In genomic region chr14:97634786-97635185, GRCh38 we compare ENCODE assay signal across 10 cellular contexts.
DNase-seq lines count a peak whose midpoint lies in the region; ATAC-seq, FAIRE-seq and TF ChIP-seq lines count a peak whose summit lies in the region.
"Had no signal": no experiment of that assay in that cellular context is flagged by ENCODE, and none has a peak within 500 bp of the region (broad histone marks: within the 10 kb centered on the region; RNA-seq: fewer than 3 reads in every experiment).

No MANE protein-coding gene starts in this region.

- peak overlapping the region; percentile 66 for H3K27ac Mint-ChIP-seq in activated CD8-positive, alpha-beta memory T cell treated with anti-CD3 and anti-CD28 coated beads, Interleukin-2, amount 10 ng/mL, durations not matched to agents 7 days and 5 days
- peak overlapping the region; percentile 49 for H3K27ac Mint-ChIP-seq in activated T-helper 1 cell treated with anti-CD3 and anti-CD28 coated beads, Interleukin-12 subunit alpha, Interleukin-12 subunit beta, Interleukin-2, Interleukin-4 antibody, amounts not matched to agents 30 ng/mL and 10 ng/mL and 1 ng/mL, durations not matched to agents 14 hours and 24 hours and 36 hours

- H3K9me3 Mint-ChIP-seq in activated CD8-positive, alpha-beta memory T cell treated with anti-CD3 and anti-CD28 coated beads, Interleukin-2, amount 10 ng/mL, durations not matched to agents 7 days and 5 days (ENCODE audit: low read depth): no peaks in the 10 kb centered on the region
- H3K9me3 Mint-ChIP-seq in activated T-helper 1 cell treated with anti-CD3 and anti-CD28 coated beads, Interleukin-12 subunit alpha, Interleukin-12 subunit beta, Interleukin-2, Interleukin-4 antibody, amounts not matched to agents 30 ng/mL and 10 ng/mL and 1 ng/mL, durations not matched to agents 14 hours and 24 hours and 36 hours: no peaks in the 10 kb centered on the region

- FAIRE-seq in pancreas (lab: Jason Lieb, UNC): no peak

- 46% methylated on average over 14 of the region's 14 CpGs for WGBS in thymus
- 23 to 24% methylated on average over 14 of the region's 14 CpGs for WGBS in pancreas, 2 donors

- peaks cover 47% of the 10 kb centered on the region for H3K4me1 Mint-ChIP-seq in activated CD8-positive, alpha-beta memory T cell treated with anti-CD3 and anti-CD28 coated beads, Interleukin-2, amount 10 ng/mL, durations not matched to agents 7 days and 5 days
- peaks cover 53% of the 10 kb centered on the region for H3K4me1 Mint-ChIP-seq in activated T-helper 1 cell treated with anti-CD3 and anti-CD28 coated beads, Interleukin-12 subunit alpha, Interleukin-12 subunit beta, Interleukin-2, Interleukin-4 antibody, amounts not matched to agents 30 ng/mL and 10 ng/mL and 1 ng/mL, durations not matched to agents 14 hours and 24 hours and 36 hours (ENCODE audit: low read depth)

- peaks cover 20% of the 10 kb centered on the region for H3K4me1 ChIP-seq in thymus (ENCODE audit: control insufficient read depth, insufficient read depth, low read length)
- no peaks in the 10 kb centered on the region for H3K4me1 ChIP-seq in pancreas

- H3K4me3 ChIP-seq in thymus (ENCODE audit: low read length) (peak overlapping the region; percentile 26), pancreas (no peak overlapping the region)
- H3K4me3 ChIP-seq: BLaER1 treated with 17β-estradiol and CSF1 and Interleukin-3, amounts not matched to agents 10 nM and 100 nM had no signal

- H3K9me3 ChIP-seq in thymus (ENCODE audit: control insufficient read depth): no peaks in the 10 kb centered on the region
- no peaks in the 10 kb centered on the region for H3K9me3 ChIP-seq in pancreas
- H3K9me3 ChIP-seq: BLaER1 treated with 17β-estradiol and CSF1 and Interleukin-3, amounts not matched to agents 10 nM and 100 nM had no signal

- H3K27me3 Mint-ChIP-seq in activated CD8-positive, alpha-beta memory T cell treated with anti-CD3 and anti-CD28 coated beads, Interleukin-2, amount 10 ng/mL, durations not matched to agents 7 days and 5 days: peaks cover 2% of the 10 kb centered on the region
- H3K27me3 Mint-ChIP-seq in activated T-helper 1 cell treated with anti-CD3 and anti-CD28 coated beads, Interleukin-12 subunit alpha, Interleukin-12 subunit beta, Interleukin-2, Interleukin-4 antibody, amounts not matched to agents 30 ng/mL and 10 ng/mL and 1 ng/mL, durations not matched to agents 14 hours and 24 hours and 36 hours (ENCODE audit: insufficient read depth): peaks cover 4% of the 10 kb centered on the region

- TF ChIP-seq CTCF in pancreas (IDR thresholded peaks at IDR 0.05): no peak

- DNase-seq in activated CD8-positive, alpha-beta memory T cell treated with anti-CD3 and anti-CD28 coated beads, Interleukin-2, amount 10 ng/mL, durations not matched to agents 7 days and 5 days: peak; percentile 54
- no peak for DNase-seq in activated CD8-positive, alpha-beta memory T cell treated with anti-CD3 and anti-CD28 coated beads, Interleukin-2, amount 50 U/mL, for 48 hours
- DNase-seq in activated T-helper 1 cell treated with anti-CD3 and anti-CD28 coated beads, Interleukin-12 subunit alpha, Interleukin-12 subunit beta, Interleukin-2, Interleukin-4 antibody, amounts not matched to agents 30 ng/mL and 10 ng/mL and 1 ng/mL, durations not matched to agents 14 hours and 24 hours and 36 hours (ENCODE audit: low spot score): no peak
- DNase-seq in left kidney (ENCODE audit: low read depth, low spot score) (peak; percentile 49), NCI-H128 (lab: John Stamatoyannopoulos, UW; ENCODE audit: unreplicated experiment) (no peak), pancreas (no peak)
- DNase-seq: NCI-H1105 had no signal

- intact Hi-C loops in activated T-helper 1 cell treated with anti-CD3 and anti-CD28 coated beads, Interleukin-12 subunit alpha, Interleukin-12 subunit beta, Interleukin-2, Interleukin-4 antibody, amounts not matched to agents 30 ng/mL and 10 ng/mL and 1 ng/mL, durations not matched to agents 14 hours and 24 hours and 36 hours (cut with micrococcal nuclease): loop anchor here (5.0 kb wide), 1 partner anchor 457 kb away; no protein-coding TSS in a partner anchor
- intact Hi-C loops in pancreas (cut with DNase I): no loop called here

- H3K27ac ChIP-seq in thymus (ENCODE audit: low read depth): no peak overlapping the region
- H3K27ac ChIP-seq in pancreas: no peak overlapping the region
- H3K27ac ChIP-seq: BLaER1 treated with 17β-estradiol and CSF1 and Interleukin-3, amounts not matched to agents 10 nM and 100 nM had no signal

- CTCF ChIA-PET in activated CD8-positive, alpha-beta memory T cell treated with anti-CD3 and anti-CD28 coated beads, Interleukin-2, amount 10 ng/mL, durations not matched to agents 7 days and 5 days (lab: Charles Lee): interaction anchor here (0.5 to 1.4 kb wide), 2 partner anchors 9 to 477 kb away, joined by 3 to 4 read pairs; no protein-coding TSS in a partner anchor

- H3K36me3 Mint-ChIP-seq in activated CD8-positive, alpha-beta memory T cell treated with anti-CD3 and anti-CD28 coated beads, Interleukin-2, amount 10 ng/mL, durations not matched to agents 7 days and 5 days: peaks cover 3% of the 10 kb centered on the region
- H3K36me3 Mint-ChIP-seq in activated T-helper 1 cell treated with anti-CD3 and anti-CD28 coated beads, Interleukin-12 subunit alpha, Interleukin-12 subunit beta, Interleukin-2, Interleukin-4 antibody, amounts not matched to agents 30 ng/mL and 10 ng/mL and 1 ng/mL, durations not matched to agents 14 hours and 24 hours and 36 hours (ENCODE audit: low read depth): peaks cover 2% of the 10 kb centered on the region

- peak; percentile 39 for ATAC-seq in activated CD8-positive, alpha-beta memory T cell treated with anti-CD3 and anti-CD28 coated beads, Interleukin-2, amount 10 ng/mL, durations not matched to agents 7 days and 5 days
- ATAC-seq in GM21423 (IDR thresholded peaks at IDR 0.05; ENCODE audit: unreplicated experiment) (no peak), pancreas (no peak)

- H3K4me3 Mint-ChIP-seq in activated CD8-positive, alpha-beta memory T cell treated with anti-CD3 and anti-CD28 coated beads, Interleukin-2, amount 10 ng/mL, durations not matched to agents 7 days and 5 days: peak overlapping the region; percentile 71
- H3K4me3 Mint-ChIP-seq in activated T-helper 1 cell treated with anti-CD3 and anti-CD28 coated beads, Interleukin-12 subunit alpha, Interleukin-12 subunit beta, Interleukin-2, Interleukin-4 antibody, amounts not matched to agents 30 ng/mL and 10 ng/mL and 1 ng/mL, durations not matched to agents 14 hours and 24 hours and 36 hours: peak overlapping the region; percentile 86

- no peaks in the 10 kb centered on the region for H3K36me3 ChIP-seq in thymus (ENCODE audit: control insufficient read depth, insufficient read depth)
- no peaks in the 10 kb centered on the region for H3K36me3 ChIP-seq in pancreas
- H3K36me3 ChIP-seq: BLaER1 treated with 17β-estradiol and CSF1 and Interleukin-3, amounts not matched to agents 10 nM and 100 nM had no signal

- H3K27me3 ChIP-seq in thymus (ENCODE audit: control insufficient read depth, insufficient read depth) (no peaks in the 10 kb centered on the region), pancreas (peaks cover 0 to 9% (median 0%) of the 10 kb centered on the region in 4 donors)
- H3K27me3 ChIP-seq: BLaER1 treated with 17β-estradiol and CSF1 and Interleukin-3, amounts not matched to agents 10 nM and 100 nM had no signal

Comparison
In these comparisons a context has a peak if more than half of its experiments do, and no peak if none do; other contexts are left out.
1. DNase-seq: peak in activated CD8-positive, alpha-beta memory T cell treated with anti-CD3 and anti-CD28 coated beads, Interleukin-2, amount 10 ng/mL, durations not matched to agents 7 days and 5 days (single experiment) and left kidney (single experiment); none in activated CD8-positive, alpha-beta memory T cell treated with anti-CD3 and anti-CD28 coated beads, Interleukin-2, amount 50 U/mL, for 48 hours (single experiment), activated T-helper 1 cell treated with anti-CD3 and anti-CD28 coated beads, Interleukin-12 subunit alpha, Interleukin-12 subunit beta, Interleukin-2, Interleukin-4 antibody, amounts not matched to agents 30 ng/mL and 10 ng/mL and 1 ng/mL, durations not matched to agents 14 hours and 24 hours and 36 hours (single experiment), NCI-H128 (single experiment) and pancreas (0 of 6).